Comparison of ENCODE assay signal across 32 cellular contexts in genomic region chr1:169443923-169444322, GRCh38. TPM values are rescaled to one million over a fixed set of nuclear protein-coding genes. Genes with fewer than 3 reads are reported as not detected.
"Had no signal": no experiment of that assay in that cellular context is flagged by ENCODE, and none has a peak within 500 bp of the region (broad histone marks: within the 10 kb centered on the region; RNA-seq: fewer than 3 reads in every experiment).

No MANE protein-coding gene starts in this region.

- H3K4me1 ChIP-seq: adrenal gland, body of pancreas, breast epithelium had no signal

- ATAC-seq: activated CD8-positive, alpha-beta T cell treated with anti-CD3 and anti-CD28 coated beads, Interleukin-2, amount 10 ng/mL, durations not matched to agents 7 days and 5 days; activated naive CD4-positive, alpha-beta T cell treated with anti-CD3 and anti-CD28 coated beads, Interleukin-2, amount 50 U/mL, for 72 hours; body of pancreas; Right ventricle myocardium inferior; SK-N-SH treated with all-trans-retinoic acid at 6 μM for 48 hours had no signal

- H3K9me3 Mint-ChIP-seq: activated CD4-positive, alpha-beta T cell treated with anti-CD3 and anti-CD28 coated beads, Interleukin-2, amount 10 ng/mL, durations not matched to agents 24 days and 14 days; activated naive CD4-positive, alpha-beta T cell treated with anti-CD3 and anti-CD28 coated beads for 36 hours; activated naive CD4-positive, alpha-beta T cell treated with anti-CD3 and anti-CD28 coated beads, Interleukin-2, amount 50 U/mL, for 72 hours; activated T-cell treated with anti-CD3 and anti-CD28 coated beads, Interleukin-2, amount 50 U/mL, for 24 hours; activated T-helper 2 cell treated with anti-CD3 and anti-CD28 coated beads, Interferon-gamma antibody, Interleukin-2, Interleukin-4, amounts not matched to agents 10 μg/mL and 5 μg/mL and 100 μg/mL, durations not matched to agents 14 hours and 24 hours and 36 hours had no signal

- DNase-seq: activated CD4-positive, alpha-beta T cell treated with anti-CD3 and anti-CD28 coated beads, Interleukin-2, amount 10 ng/mL, durations not matched to agents 24 days and 14 days; activated CD4-positive, alpha-beta T cell treated with anti-CD3 and anti-CD28 coated beads, Interleukin-2, amount 50 U/mL, for 4 hours; activated CD8-positive, alpha-beta T cell treated with anti-CD3 and anti-CD28 coated beads, Interleukin-2, amount 10 ng/mL, durations not matched to agents 7 days and 5 days; activated gamma-delta T cell treated with Interleukin-2 at 50 U/mL for 16 hours; activated naive CD4-positive, alpha-beta T cell treated with anti-CD3 and anti-CD28 coated beads for 36 hours; activated T-cell treated with anti-CD3 and anti-CD28 coated beads, Interleukin-2, amount 50 U/mL, for 24 hours; adrenal gland; body of pancreas; NCI-H1105; NCI-H1417 treated with DMSO at 0.1 percent for 48 hours; NCI-H1694; NCI-H1930; NCI-H2081 treated with DMSO at 0.1 percent for 48 hours; NCI-H2171; NCI-H2227 treated with DMSO at 0.1 percent for 48 hours; NCI-H446; NCI-H510A treated with DMSO at 0.1 percent for 48 hours; NCI-H526 treated with DMSO at 0.1 percent for 48 hours; PC-9; SIG-M5; T-helper 1 cell; T1000 had no signal

- H3K4me1 Mint-ChIP-seq: activated CD4-positive, alpha-beta T cell treated with anti-CD3 and anti-CD28 coated beads, Interleukin-2, amount 10 ng/mL, durations not matched to agents 24 days and 14 days had no signal

- H3K27ac ChIP-seq: adrenal gland, body of pancreas, breast epithelium, PC-9, RWPE1 had no signal

- FAIRE-seq: astrocyte, RCC 7860 had no signal

- H3K36me3 ChIP-seq: adrenal gland had no signal

- H3K4me2 ChIP-seq: PC-9 had no signal

- H3K4me3 Mint-ChIP-seq: activated CD4-positive, alpha-beta T cell treated with anti-CD3 and anti-CD28 coated beads, Interleukin-2, amount 10 ng/mL, durations not matched to agents 24 days and 14 days; activated CD8-positive, alpha-beta T cell treated with anti-CD3 and anti-CD28 coated beads, Interleukin-2, amount 10 ng/mL, durations not matched to agents 7 days and 5 days; activated naive CD4-positive, alpha-beta T cell treated with anti-CD3 and anti-CD28 coated beads for 36 hours; activated T-cell treated with anti-CD3 and anti-CD28 coated beads, Interleukin-2, amount 50 U/mL, for 24 hours had no signal

- H2AFZ ChIP-seq: PC-9 had no signal

- H3K27ac Mint-ChIP-seq: activated CD4-positive, alpha-beta T cell treated with anti-CD3 and anti-CD28 coated beads, Interleukin-2, amount 10 ng/mL, durations not matched to agents 24 days and 14 days; activated CD8-positive, alpha-beta T cell treated with anti-CD3 and anti-CD28 coated beads, Interleukin-2, amount 10 ng/mL, durations not matched to agents 7 days and 5 days; activated naive CD4-positive, alpha-beta T cell treated with anti-CD3 and anti-CD28 coated beads for 36 hours; activated naive CD4-positive, alpha-beta T cell treated with anti-CD3 and anti-CD28 coated beads, Interleukin-2, amount 50 U/mL, for 72 hours; activated T-cell treated with anti-CD3 and anti-CD28 coated beads, Interleukin-2, amount 50 U/mL, for 24 hours; activated T-helper 2 cell treated with anti-CD3 and anti-CD28 coated beads, Interferon-gamma antibody, Interleukin-2, Interleukin-4, amounts not matched to agents 10 μg/mL and 5 μg/mL and 100 μg/mL, durations not matched to agents 14 hours and 24 hours and 36 hours had no signal

- H3K27me3 ChIP-seq: body of pancreas, breast epithelium had no signal

- H3K4me3 ChIP-seq: adrenal gland, body of pancreas, breast epithelium, PC-9 had no signal

- H3K9me3 ChIP-seq: adrenal gland, body of pancreas, breast epithelium had no signal

RNA-seq across cellular contexts. Expression of gene CCDC181, which starts 16.6 kb away (rescaled TPM):
- total RNA-seq: activated CD8-positive, alpha-beta T cell treated with anti-CD3 and anti-CD28 coated beads, Interleukin-2, amount 10 ng/mL, durations not matched to agents 7 days and 5 days; MCF 10A; SK-MEL-5 had no signal
